ENCODE assay signal across 8 cellular contexts in genomic region chr10:125343118-125343752, GRCh38.
A peak's percentile ranks its signal among the peaks of the same experiment; 100 is the strongest.
DNase-seq lines count a peak whose midpoint lies in the region; ATAC-seq and TF ChIP-seq lines count a peak whose summit lies in the region.

No MANE protein-coding gene starts in this region.

- peaks cover 4% of the 10 kb centered on the region for H3K27me3 ChIP-seq in WERI-Rb-1 (ENCODE audit: insufficient read depth, low read depth, severe bottlenecking)

- H3K27ac ChIP-seq in WERI-Rb-1, result no peak overlapping the region

- ATAC-seq in GM18502 (IDR thresholded peaks at IDR 0.05; ENCODE audit: poor library complexity, unreplicated experiment) (no peak), GM21526 (IDR thresholded peaks at IDR 0.05; ENCODE audit: low FRiP score, unreplicated experiment) (no peak)

- no peak overlapping the region for H3K4me3 ChIP-seq in WERI-Rb-1 (ENCODE audit: low read depth, low read length)

- no peaks in the 10 kb centered on the region for H3K36me3 ChIP-seq in WERI-Rb-1

- TF ChIP-seq CTCF in GM13977 (IDR thresholded peaks at IDR 0.05; ENCODE audit: extremely low read depth, insufficient read depth, missing control alignments) (peak; percentile 44), WERI-Rb-1 (IDR thresholded peaks at IDR 0.05; ENCODE audit: low read depth, low read length) (peak; percentile 55)

- in situ Hi-C loops in ACHN (cut with HindIII; ENCODE audit: low pct_ligation_motif_present, low pct_unique_long_range_greater_than_20kb, low sequenced_read_pairs), result no loop called here
- in situ Hi-C loops in GM13977 (cut with MboI; ENCODE audit: low pct_unique_long_range_greater_than_20kb, low sequenced_read_pairs, unreplicated experiment), result no loop called here

- DNase-seq in ACHN (peak; percentile 53), GM13977 (ENCODE audit: low spot score) (peak; percentile 23), WERI-Rb-1 (peak; percentile 20), islet precursor cell (peak; percentile 57), kidney glomerular epithelial cell (lab: John Stamatoyannopoulos, UW) (no peak)
- no peak for DNase-seq in stimulated activated CD8-positive, alpha-beta memory T cell treated with anti-CD3 and anti-CD28 coated beads, Interleukin-4, amount 100 ng/mL, for 48 hours

- no peaks in the 10 kb centered on the region for H3K9me3 ChIP-seq in WERI-Rb-1 (ENCODE audit: severe bottlenecking)

Comparison
In these comparisons a context has a peak if more than half of its experiments do, and no peak if none do; other contexts are left out.
1. DNase-seq: peak in ACHN (single experiment), GM13977 (single experiment), WERI-Rb-1 (single experiment) and islet precursor cell (single experiment); none in kidney glomerular epithelial cell (single experiment) and stimulated activated CD8-positive, alpha-beta memory T cell treated with anti-CD3 and anti-CD28 coated beads, Interleukin-4, amount 100 ng/mL, for 48 hours (single experiment).